Comparison of ENCODE assay signal across 18 cellular contexts in genomic region chr4:17981063-17981462, GRCh38.
"Had no signal": no experiment of that assay in that cellular context is flagged by ENCODE, and none has a peak within 500 bp of the region (broad histone marks: within the 10 kb centered on the region; RNA-seq: fewer than 3 reads in every experiment).

No MANE protein-coding gene starts in this region.

- H3K36me3 ChIP-seq: left ventricle myocardium inferior, neutrophil, stomach, upper lobe of left lung had no signal

- DNase-seq: activated B cell treated with CpG ODN at 0.5 μM for 24 hours; activated CD4-positive, alpha-beta T cell treated with anti-CD3 and anti-CD28 coated beads for 48 hours; activated CD8-positive, alpha-beta T cell treated with anti-CD3 and anti-CD28 coated beads for 36 hours; activated effector memory CD4-positive, alpha-beta T cell treated with anti-CD3 and anti-CD28 coated beads, Interleukin-2, amount 50 U/mL, for 16 hours; activated T-cell treated with anti-CD3 and anti-CD28 coated beads, Interleukin-2, amount 50 U/mL, for 4 hours; amniotic stem cell; body of pancreas; cortex of kidney; effector CD4-positive, alpha-beta T cell; left ventricle myocardium inferior; naive thymus-derived CD8-positive, alpha-beta T cell; stimulated activated CD4-positive, alpha-beta T cell treated with anti-CD3 and anti-CD28 coated beads, Interleukin-12 subunit alpha, Interleukin-12 subunit beta, amount 100 ng/mL, for 4 hours; stimulated activated CD4-positive, alpha-beta T cell treated with anti-CD3 and anti-CD28 coated beads, Interleukin-2, amount 100 ng/mL, for 24 hours; stomach; T-helper 2 cell; testis; upper lobe of left lung had no signal

- H3K4me3 ChIP-seq: body of pancreas, left ventricle myocardium inferior, stomach, testis, upper lobe of left lung had no signal

- H3K27me3 ChIP-seq: body of pancreas, neutrophil, stomach, testis, upper lobe of left lung had no signal
